In the genomic region with DNA sequence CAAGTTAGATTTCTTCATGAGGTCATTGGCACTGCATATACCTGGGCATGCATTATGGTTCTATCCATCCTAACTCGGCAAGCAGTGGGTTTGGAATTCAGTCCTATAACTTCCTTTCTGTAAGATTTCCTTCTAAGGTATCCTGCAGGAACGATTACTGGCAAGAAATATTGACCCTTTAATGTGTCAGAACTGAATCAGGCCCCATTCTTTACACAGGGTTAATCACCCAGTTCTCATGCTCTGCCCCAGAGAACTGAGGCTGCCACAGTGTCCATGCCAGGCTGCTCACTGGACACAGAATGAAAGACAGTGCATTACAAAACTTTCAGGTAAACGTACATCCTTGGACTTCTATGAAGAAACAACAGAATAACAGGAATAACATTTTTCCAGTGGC, we compare ENCODE assay signal across 19 cellular contexts.
"Had no signal": no experiment of that assay in that cellular context is flagged by ENCODE, and none has a peak within 500 bp of the region (broad histone marks: within the 10 kb centered on the region; RNA-seq: fewer than 3 reads in every experiment).

No MANE protein-coding gene starts in this region.

- H3K27me3 ChIP-seq: hepatocyte, pancreas had no signal

- H3K27ac ChIP-seq: hepatocyte had no signal

- H3K9me3 ChIP-seq: mucosa of descending colon, pancreas had no signal

- ATAC-seq: effector memory CD8-positive, alpha-beta T cell; left colon; left ventricle myocardium superior; mucosa of descending colon; naive thymus-derived CD8-positive, alpha-beta T cell; right cardiac atrium had no signal

- FAIRE-seq: colon, small intestine, urothelium cell line had no signal

- H2AFZ ChIP-seq: hepatocyte had no signal

- H3K36me3 ChIP-seq: pancreas had no signal

- H3K79me2 ChIP-seq: hepatocyte had no signal

- H3K4me3 ChIP-seq: hepatocyte, lung, mucosa of descending colon, pancreas had no signal

- H3K4me2 ChIP-seq: hepatocyte had no signal

- DNase-seq: effector memory CD8-positive, alpha-beta T cell; erythroblast; foreskin melanocyte; head of caudate nucleus; left colon; left ventricle myocardium superior; mucosa of descending colon; naive thymus-derived CD8-positive, alpha-beta T cell; nucleus accumbens; pancreas; right cardiac atrium; small intestine; stimulated activated CD4-positive, alpha-beta T cell treated with anti-CD3 and anti-CD28 coated beads, Interleukin-12 subunit alpha, Interleukin-12 subunit beta, amount 100 ng/mL, for 4 hours; stimulated activated naive CD4-positive, alpha-beta T cell; trophoblast cell had no signal
